8 cellular contexts compared by ENCODE assay signal in genomic region chr10:50325449-50326188, GRCh38.
DNase-seq lines count a peak whose midpoint lies in the region; ATAC-seq and TF ChIP-seq lines count a peak whose summit lies in the region.

No MANE protein-coding gene starts in this region.

- no peak overlapping the region for H3K4me3 ChIP-seq in epithelial cell of esophagus (ENCODE audit: low read length)

- ATAC-seq in GM18499 (IDR thresholded peaks at IDR 0.05; ENCODE audit: insufficient read depth, unreplicated experiment): peak; percentile 86

- H3K27ac Mint-ChIP-seq in HFFc6: peak overlapping the region; percentile 87
- peak overlapping the region; percentile 16 for H3K27ac Mint-ChIP-seq in osteocyte (ENCODE audit: unreplicated experiment)

- DNase-seq in HFFc6: peak; percentile 95
- peak; percentile 60 for DNase-seq in NOMO-1 treated with dmso at 0.1 percent for 144 hours (lab: John Stamatoyannopoulos, UW; ENCODE audit: unreplicated experiment)
- peak; percentile 98 for DNase-seq in epithelial cell of esophagus (ENCODE audit: low read depth)
- no peak for DNase-seq in osteocyte (ENCODE audit: extremely low spot score, unreplicated experiment)
- no peak for DNase-seq in NCI-H128 (lab: John Stamatoyannopoulos, UW; ENCODE audit: unreplicated experiment)
- DNase-seq in NCI-H69 (lab: John Stamatoyannopoulos, UW): no peak
- DNase-seq in NCI-H2196 (lab: John Stamatoyannopoulos, UW; ENCODE audit: unreplicated experiment): no peak

- peaks cover 78% of the 10 kb centered on the region for H3K4me1 Mint-ChIP-seq in HFFc6 (ENCODE audit: low read depth)
- H3K4me1 Mint-ChIP-seq in osteocyte (ENCODE audit: unreplicated experiment): peaks cover 26% of the 10 kb centered on the region

- peaks cover 16% of the 10 kb centered on the region; the same call in 1 of the 2 replicates for H3K36me3 Mint-ChIP-seq in HFFc6 (ENCODE audit: low read depth)
- H3K36me3 Mint-ChIP-seq in osteocyte (ENCODE audit: unreplicated experiment): peaks cover 3% of the 10 kb centered on the region

- H3K9me3 Mint-ChIP-seq in HFFc6 (no peaks in the 10 kb centered on the region), osteocyte (ENCODE audit: unreplicated experiment) (no peaks in the 10 kb centered on the region)

- H3K4me3 Mint-ChIP-seq in HFFc6 (peak overlapping the region; percentile 81), osteocyte (ENCODE audit: unreplicated experiment) (no peak overlapping the region)

- TF ChIP-seq CTCF in HFFc6 (IDR thresholded peaks at IDR 0.05) (no peak), epithelial cell of esophagus (IDR thresholded peaks at IDR 0.05; ENCODE audit: insufficient read depth, low read depth, low read length, missing control alignments) (no peak), osteocyte (IDR thresholded peaks at IDR 0.05) (no peak)

- H3K27me3 Mint-ChIP-seq in HFFc6 (ENCODE audit: insufficient read depth) (no peaks in the 10 kb centered on the region), osteocyte (ENCODE audit: unreplicated experiment) (no peaks in the 10 kb centered on the region)

Comparison
In these comparisons a context has a peak if more than half of its experiments do, and no peak if none do; other contexts are left out.
1. DNase-seq: peak in HFFc6 (single experiment), NOMO-1 treated with dmso at 0.1 percent for 144 hours (single experiment) and epithelial cell of esophagus (single experiment); none in osteocyte (single experiment), NCI-H128 (single experiment), NCI-H69 (single experiment) and NCI-H2196 (single experiment).